ENCODE assay signal across 1 cellular context in genomic region chr20:676315-676937, GRCh38.
TF ChIP-seq lines count a peak whose summit lies in the region.

No MANE protein-coding gene starts in this region.

TF ChIP-seq in A549, 52 proteins besides CTCF, POLR2A, EP300 and RAD21 (continued from another document):
- TF ChIP-seq, protein P1, sequence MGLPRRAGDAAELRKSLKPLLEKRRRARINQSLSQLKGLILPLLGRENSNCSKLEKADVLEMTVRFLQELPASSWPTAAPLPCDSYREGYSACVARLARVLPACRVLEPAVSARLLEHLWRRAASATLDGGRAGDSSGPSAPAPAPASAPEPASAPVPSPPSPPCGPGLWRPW (IDR thresholded peaks at IDR 0.05), result no peak
- TF ChIP-seq TFCP2L1 (CRISPR knock-in tag; IDR thresholded peaks at IDR 0.05) (no peak), HOXB13 (CRISPR knock-in tag; IDR thresholded peaks at IDR 0.05; ENCODE audit: low read depth) (no peak), MAZ (IDR thresholded peaks at IDR 0.05; ENCODE audit: borderline replicate concordance, low read depth, low read length) (no peak), HOXB5 (CRISPR knock-in tag; IDR thresholded peaks at IDR 0.05) (no peak), HDAC2 (IDR thresholded peaks at IDR 0.05) (no peak)
- TF ChIP-seq, protein P2, sequence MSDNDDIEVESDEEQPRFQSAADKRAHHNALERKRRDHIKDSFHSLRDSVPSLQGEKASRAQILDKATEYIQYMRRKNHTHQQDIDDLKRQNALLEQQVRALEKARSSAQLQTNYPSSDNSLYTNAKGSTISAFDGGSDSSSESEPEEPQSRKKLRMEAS (IDR thresholded peaks at IDR 0.05), result no peak
- TF ChIP-seq, protein P3, sequence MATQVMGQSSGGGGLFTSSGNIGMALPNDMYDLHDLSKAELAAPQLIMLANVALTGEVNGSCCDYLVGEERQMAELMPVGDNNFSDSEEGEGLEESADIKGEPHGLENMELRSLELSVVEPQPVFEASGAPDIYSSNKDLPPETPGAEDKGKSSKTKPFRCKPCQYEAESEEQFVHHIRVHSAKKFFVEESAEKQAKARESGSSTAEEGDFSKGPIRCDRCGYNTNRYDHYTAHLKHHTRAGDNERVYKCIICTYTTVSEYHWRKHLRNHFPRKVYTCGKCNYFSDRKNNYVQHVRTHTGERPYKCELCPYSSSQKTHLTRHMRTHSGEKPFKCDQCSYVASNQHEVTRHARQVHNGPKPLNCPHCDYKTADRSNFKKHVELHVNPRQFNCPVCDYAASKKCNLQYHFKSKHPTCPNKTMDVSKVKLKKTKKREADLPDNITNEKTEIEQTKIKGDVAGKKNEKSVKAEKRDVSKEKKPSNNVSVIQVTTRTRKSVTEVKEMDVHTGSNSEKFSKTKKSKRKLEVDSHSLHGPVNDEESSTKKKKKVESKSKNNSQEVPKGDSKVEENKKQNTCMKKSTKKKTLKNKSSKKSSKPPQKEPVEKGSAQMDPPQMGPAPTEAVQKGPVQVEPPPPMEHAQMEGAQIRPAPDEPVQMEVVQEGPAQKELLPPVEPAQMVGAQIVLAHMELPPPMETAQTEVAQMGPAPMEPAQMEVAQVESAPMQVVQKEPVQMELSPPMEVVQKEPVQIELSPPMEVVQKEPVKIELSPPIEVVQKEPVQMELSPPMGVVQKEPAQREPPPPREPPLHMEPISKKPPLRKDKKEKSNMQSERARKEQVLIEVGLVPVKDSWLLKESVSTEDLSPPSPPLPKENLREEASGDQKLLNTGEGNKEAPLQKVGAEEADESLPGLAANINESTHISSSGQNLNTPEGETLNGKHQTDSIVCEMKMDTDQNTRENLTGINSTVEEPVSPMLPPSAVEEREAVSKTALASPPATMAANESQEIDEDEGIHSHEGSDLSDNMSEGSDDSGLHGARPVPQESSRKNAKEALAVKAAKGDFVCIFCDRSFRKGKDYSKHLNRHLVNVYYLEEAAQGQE (IDR thresholded peaks at IDR 0.05), result no peak
